In the genomic region with DNA sequence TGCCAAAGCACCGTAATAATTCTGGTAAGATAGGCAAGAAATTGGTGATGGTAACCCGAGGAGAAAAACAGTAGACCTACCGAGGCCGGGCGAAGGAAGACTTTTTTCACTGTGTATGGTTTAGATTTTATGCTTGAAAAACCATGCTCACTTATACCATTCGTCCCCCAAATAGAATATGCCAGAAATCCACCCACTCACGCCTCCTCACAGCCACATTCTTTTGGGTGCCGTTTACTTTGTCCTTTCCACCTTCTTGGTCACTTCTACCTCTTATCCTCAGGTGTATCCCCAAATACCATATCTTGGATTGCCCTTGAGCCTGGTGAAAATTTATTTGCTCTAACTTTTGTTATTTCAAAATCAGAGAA, we compare ENCODE assay signal across 22 cellular contexts. TPM values are rescaled to one million over a fixed set of nuclear protein-coding genes. Genes with fewer than 3 reads are reported as not detected.
A peak's percentile ranks its signal among the peaks of the same experiment; 100 is the strongest.
DNase-seq lines count a peak whose midpoint lies in the region; ATAC-seq and TF ChIP-seq lines count a peak whose summit lies in the region.
"Had no signal": no experiment of that assay in that cellular context is flagged by ENCODE, and none has a peak within 500 bp of the region (broad histone marks: within the 10 kb centered on the region; RNA-seq: fewer than 3 reads in every experiment).

No MANE protein-coding gene starts in this region.

- ATAC-seq in Right ventricle myocardium superior (ENCODE audit: poor library complexity) (no peak), aorta (ENCODE audit: low FRiP score) (no peak)
- ATAC-seq: A549, esophagus mucosa, HCT116 had no signal

- intact Hi-C loops in Right ventricle myocardium superior (cut with DNase I): no loop called here
- intact Hi-C loops in ovary (cut with DNase I): loop anchor here in 1 of 4 donors (10.0 kb wide), 1 partner anchor 247 kb away; no protein-coding TSS in a partner anchor
- intact Hi-C loops in aorta (cut with DNase I): no loop called here
- intact Hi-C loops in prostate gland (cut with DNase I): no loop called here

- no peaks in the 10 kb centered on the region for H3K27me3 ChIP-seq in right atrium auricular region
- no peaks in the 10 kb centered on the region for H3K27me3 ChIP-seq in ovary
- H3K27me3 ChIP-seq in aorta (ENCODE audit: control insufficient read depth in 1 of 2, insufficient read depth in 2 of 2, low read length in 1 of 2): no peaks in the 10 kb centered on the region
- peaks cover 4% of the 10 kb centered on the region for H3K27me3 ChIP-seq in prostate gland (replicated peaks; ENCODE audit: insufficient read depth)

- H3K4me1 ChIP-seq in right atrium auricular region (peaks cover 0 to 21% of the 10 kb centered on the region in 2 donors), ovary (ENCODE audit: insufficient read depth) (peaks cover 11% of the 10 kb centered on the region), aorta (ENCODE audit: control insufficient read depth in 1 of 2, insufficient read depth in 2 of 2, low read length in 2 of 2) (no peaks in the 10 kb centered on the region), prostate gland (replicated peaks) (no peaks in the 10 kb centered on the region)
- H3K4me1 ChIP-seq: A549 had no signal

- H3K27ac ChIP-seq in right atrium auricular region (peak overlapping the region; percentile 99 to 100), ovary (peak overlapping the region; percentile 77 to 80), aorta (ENCODE audit: low read depth in 1 of 2, low read length in 2 of 2) (peak overlapping the region; percentile 87 to 89), prostate gland (no peak overlapping the region)
- H3K27ac ChIP-seq: A549, C4-2B, PC-9, skin epidermis had no signal

- no peaks in the 10 kb centered on the region for H3K9me3 ChIP-seq in right atrium auricular region
- H3K9me3 ChIP-seq in ovary: no peaks in the 10 kb centered on the region
- no peaks in the 10 kb centered on the region for H3K9me3 ChIP-seq in aorta (ENCODE audit: control insufficient read depth, low read length)
- H3K9me3 ChIP-seq in prostate gland: no peaks in the 10 kb centered on the region
- H3K9me3 ChIP-seq: A549, SK-N-SH had no signal

- 22 to 31% (median 27%) methylated on average over 8 of the region's 8 CpGs for WGBS in ovary, 3 donors
- 3 to 4% methylated on average over 8 of the region's 8 CpGs for WGBS in aorta, 2 donors
- WGBS in prostate gland: 82% methylated on average over 8 of the region's 8 CpGs

- no peak for TF ChIP-seq CTCF in right atrium auricular region (IDR thresholded peaks at IDR 0.05)
- no peak for TF ChIP-seq CTCF in fibroblast of the aortic adventitia (IDR thresholded peaks at IDR 0.05; ENCODE audit: insufficient read depth, low read length)
- no peak for TF ChIP-seq CTCF in ovary (IDR thresholded peaks at IDR 0.05)
- no peak for TF ChIP-seq CTCF in prostate gland (IDR thresholded peaks at IDR 0.05)

- no peak for DNase-seq in right atrium auricular region (ENCODE audit: low spot score)
- DNase-seq in Right ventricle myocardium superior: no peak
- peak; percentile 60 for DNase-seq in fibroblast of the aortic adventitia (ENCODE audit: low read depth)
- no peak for DNase-seq in ovary
- DNase-seq in aorta: no peak
- no peak for DNase-seq in prostate gland (ENCODE audit: low spot score)
- no peak for DNase-seq in stimulated activated CD4-positive, alpha-beta T cell treated with anti-CD3 and anti-CD28 coated beads, Interleukin-2, amount 100 ng/mL, for 48 hours
- no peak for DNase-seq in activated CD4-positive, CD25-positive, alpha-beta regulatory T cell (lab: John Stamatoyannopoulos, UW)
- DNase-seq: activated CD4-positive, alpha-beta T cell treated with anti-CD3 and anti-CD28 coated beads for 4 hours; anterior cingulate cortex; cortex of kidney; midbrain; NCI-H1105 treated with DMSO at 0.1 percent for 48 hours; NCI-H69; occipital lobe; PC-9; SK-N-SH had no signal

- H3K4me3 ChIP-seq in right atrium auricular region (peak overlapping the region; percentile 87 to 95), fibroblast of the aortic adventitia (ENCODE audit: low read depth, low read length) (peak overlapping the region; percentile 97), ovary (peak overlapping the region; percentile 51), aorta (ENCODE audit: low read length in 2 of 2) (peak overlapping the region; percentile 32 to 80), prostate gland (no peak overlapping the region)
- H3K4me3 ChIP-seq: A549, PC-9, skin epidermis had no signal

- TF ChIP-seq POLR2A in ovary (IDR thresholded peaks at IDR 0.05) (no peak), prostate gland (IDR thresholded peaks at IDR 0.05) (no peak)

- TF ChIP-seq EP300 in ovary (IDR thresholded peaks at IDR 0.05): no peak

- H3K36me3 ChIP-seq in right atrium auricular region: peaks cover 73% of the 10 kb centered on the region
- H3K36me3 ChIP-seq in ovary: no peaks in the 10 kb centered on the region
- H3K36me3 ChIP-seq in aorta (ENCODE audit: control insufficient read depth in 1 of 2, insufficient read depth in 2 of 2, low read length in 1 of 2): no peaks in the 10 kb centered on the region
- H3K36me3 ChIP-seq in prostate gland: no peaks in the 10 kb centered on the region

RNA-seq across cellular contexts. Expression of gene GATA6, which starts 8.1 kb away (rescaled TPM):
- total RNA-seq in right atrium auricular region (10 to 100 TPM; 88.7 to 95.5 TPM), Right ventricle myocardium superior (56.0 TPM), fibroblast of the aortic adventitia (ENCODE audit: low replicate concordance) (22.5 and 34.0 TPM in 2 replicates), ovary (100 to 1,000 TPM in 5 of 7 donors, 10 to 100 TPM in 2; 82.4 to 221 (median 140) TPM), aorta (10 to 100 TPM; 28.7 to 41.5 TPM), prostate gland (10 to 100 TPM in 1 of 2 donors, 1 to 10 TPM in 1; 9.8 to 49.0 TPM)
- polyA plus RNA-seq in ovary (10 to 100 TPM; 30.2 to 54.0 TPM), aorta (10 to 100 TPM; 16.0 to 32.8 TPM)
- polyA plus RNA-seq: SK-N-SH had no signal

Comparison
In these comparisons a context has a peak if more than half of its experiments do, and no peak if none do; other contexts are left out.
1. H3K27ac ChIP-seq: peak in right atrium auricular region (2 of 2), ovary (2 of 2) and aorta (2 of 2); none in prostate gland (0 of 2).
2. H3K4me3 ChIP-seq: peak in right atrium auricular region (2 of 2), fibroblast of the aortic adventitia (single experiment), ovary (single experiment) and aorta (2 of 2); none in prostate gland (0 of 2).